Comparison of ENCODE assay signal across 14 cellular contexts in genomic region chr1:14136152-14136763, GRCh38.
"Had no signal": no experiment of that assay in that cellular context is flagged by ENCODE, and none has a peak within 500 bp of the region (broad histone marks: within the 10 kb centered on the region; RNA-seq: fewer than 3 reads in every experiment).

No MANE protein-coding gene starts in this region.

- ATAC-seq: activated CD8-positive, alpha-beta T cell treated with anti-CD3 and anti-CD28 coated beads, Interleukin-2, amount 10 ng/mL, durations not matched to agents 7 days and 5 days; gastrocnemius medialis; naive thymus-derived CD4-positive, alpha-beta T cell; stimulated activated memory B cell treated with anti-CD40 and anti-IgM and Interleukin-4, amounts not matched to agents 10 μg/mL and 1 μg/mL and 100 μg/mL, for 72 hours had no signal

- H3K4me3 Mint-ChIP-seq: activated CD8-positive, alpha-beta T cell treated with anti-CD3 and anti-CD28 coated beads, Interleukin-2, amount 10 ng/mL, durations not matched to agents 7 days and 5 days; immature natural killer cell; naive thymus-derived CD4-positive, alpha-beta T cell; stimulated activated memory B cell treated with anti-CD40 and anti-IgM and Interleukin-4, amounts not matched to agents 10 μg/mL and 1 μg/mL and 100 μg/mL, for 72 hours had no signal

- H3K36me3 ChIP-seq: ascending aorta, cardiac muscle cell, gastrocnemius medialis, right atrium auricular region, tibial nerve had no signal

- H3K4me1 ChIP-seq: gastrocnemius medialis had no signal

- H3K27me3 ChIP-seq: ascending aorta, cardiac muscle cell, gastrocnemius medialis, right atrium auricular region, tibial nerve had no signal

- H3K9me3 ChIP-seq: ascending aorta, gastrocnemius medialis, right atrium auricular region, tibial nerve had no signal

- H3K4me2 ChIP-seq: smooth muscle cell had no signal

- DNase-seq: activated CD4-positive, alpha-beta T cell treated with anti-CD3 and anti-CD28 coated beads for 4 hours; activated CD8-positive, alpha-beta memory T cell treated with anti-CD3 and anti-CD28 coated beads, Interleukin-2, amount 50 U/mL, for 48 hours; activated CD8-positive, alpha-beta T cell treated with anti-CD3 and anti-CD28 coated beads, Interleukin-2, amount 10 ng/mL, durations not matched to agents 7 days and 5 days; activated naive CD4-positive, alpha-beta T cell; gastrocnemius medialis; immature natural killer cell; naive thymus-derived CD4-positive, alpha-beta T cell; T1000 had no signal

- H3K36me3 Mint-ChIP-seq: immature natural killer cell; naive thymus-derived CD4-positive, alpha-beta T cell; stimulated activated memory B cell treated with anti-CD40 and anti-IgM and Interleukin-4, amounts not matched to agents 10 μg/mL and 1 μg/mL and 100 μg/mL, for 72 hours had no signal

- H3K4me1 Mint-ChIP-seq: immature natural killer cell; naive thymus-derived CD4-positive, alpha-beta T cell; stimulated activated memory B cell treated with anti-CD40 and anti-IgM and Interleukin-4, amounts not matched to agents 10 μg/mL and 1 μg/mL and 100 μg/mL, for 72 hours had no signal

- H3K27ac ChIP-seq: ascending aorta, cardiac muscle cell, gastrocnemius medialis, right atrium auricular region, tibial nerve had no signal

- H3K4me3 ChIP-seq: ascending aorta, cardiac muscle cell, gastrocnemius medialis, right atrium auricular region, smooth muscle cell, tibial nerve had no signal

- H3K9me3 Mint-ChIP-seq: stimulated activated memory B cell treated with anti-CD40 and anti-IgM and Interleukin-4, amounts not matched to agents 10 μg/mL and 1 μg/mL and 100 μg/mL, for 72 hours had no signal

- H3K27ac Mint-ChIP-seq: activated CD8-positive, alpha-beta T cell treated with anti-CD3 and anti-CD28 coated beads, Interleukin-2, amount 10 ng/mL, durations not matched to agents 7 days and 5 days; immature natural killer cell; naive thymus-derived CD4-positive, alpha-beta T cell; stimulated activated memory B cell treated with anti-CD40 and anti-IgM and Interleukin-4, amounts not matched to agents 10 μg/mL and 1 μg/mL and 100 μg/mL, for 72 hours had no signal
